ENCODE assay signal across 17 cellular contexts in genomic region chr17:62140836-62141235, GRCh38.
DNase-seq lines count a peak whose midpoint lies in the region; ATAC-seq, FAIRE-seq and TF ChIP-seq lines count a peak whose summit lies in the region.
"Had no signal": no experiment of that assay in that cellular context is flagged by ENCODE, and none has a peak within 500 bp of the region (broad histone marks: within the 10 kb centered on the region; RNA-seq: fewer than 3 reads in every experiment).

No MANE protein-coding gene starts in this region.

- H3K4me2 ChIP-seq in GM23338 = no peak overlapping the region
- H3K4me2 ChIP-seq: hepatocyte had no signal

- 39 to 42% methylated on average over 14 of the region's 14 CpGs for WGBS in pancreas, 2 donors

- 0 out of 2 replicates have a peak, but pooled peaks cover 5% of the 10 kb centered on the region for H3K27me3 ChIP-seq in GM23338 (ENCODE audit: insufficient read depth)
- peaks cover 0 to 4% (median 1%) of the 10 kb centered on the region in 4 donors for H3K27me3 ChIP-seq in pancreas
- H3K27me3 ChIP-seq in MG63 = peaks cover 12% of the 10 kb centered on the region; the same call in 1 of the 2 replicates
- H3K27me3 ChIP-seq: hepatocyte had no signal

- peaks cover 6% of the 10 kb centered on the region for H3K4me1 Mint-ChIP-seq in GM23338

- DNase-seq in GM23338 (ENCODE audit: low spot score) (no peak), RPMI7951 (ENCODE audit: low read depth) (peak; percentile 24), erythroblast (lab: John Stamatoyannopoulos, UW) (peak; percentile 54 to 76), pancreas (peak; percentile 57 to 76 (median 70)), GM19240 (ENCODE audit: insufficient read length, low spot score) (no peak), NOMO-1 (lab: John Stamatoyannopoulos, UW; ENCODE audit: unreplicated experiment in 2 of 2) (no peak), MG63 (no peak)
- DNase-seq: activated CD4-positive, CD25-positive, alpha-beta regulatory T cell; activated T-cell treated with anti-CD3 and anti-CD28 coated beads, Interleukin-2, amount 50 U/mL, for 72 hours; kidney; NCI-H2107; NCI-H774; right cardiac atrium had no signal

- no peak overlapping the region for H3K27ac ChIP-seq in GM23338 (ENCODE audit: low read depth)
- H3K27ac ChIP-seq in pancreas = no peak overlapping the region
- H3K27ac ChIP-seq: hepatocyte, neutrophil had no signal

- no peak overlapping the region for H3K27ac Mint-ChIP-seq in GM23338
- H3K27ac Mint-ChIP-seq: activated T-cell treated with anti-CD3 and anti-CD28 coated beads, Interleukin-2, amount 50 U/mL, for 72 hours had no signal

- no peaks in the 10 kb centered on the region; the same call in 1 of the 3 replicates for H3K9me3 Mint-ChIP-seq in GM23338
- H3K9me3 Mint-ChIP-seq: activated T-cell treated with anti-CD3 and anti-CD28 coated beads, Interleukin-2, amount 50 U/mL, for 72 hours had no signal

- no peak for TF ChIP-seq POLR2A in erythroblast (IDR thresholded peaks at IDR 0.05; ENCODE audit: low read length)

- no peaks in the 10 kb centered on the region for H4K20me1 ChIP-seq in GM23338 (replicated peaks; ENCODE audit: insufficient read depth)

- peaks cover 9% of the 10 kb centered on the region; the same call in 1 of the 2 replicates for H3K9me2 ChIP-seq in GM23338 (ENCODE audit: insufficient read depth)

- H3K9me3 ChIP-seq in pancreas = no peaks in the 10 kb centered on the region
- H3K9me3 ChIP-seq in MG63 = no peaks in the 10 kb centered on the region
- H3K9me3 ChIP-seq: neutrophil had no signal

- TF ChIP-seq CTCF in GM23338 (conservative IDR thresholded peaks at IDR 0.05; ENCODE audit: low read depth in 2 of 2) (no peak), pancreas (IDR thresholded peaks at IDR 0.05) (no peak)

- peaks cover 10% of the 10 kb centered on the region for H3K27me3 Mint-ChIP-seq in GM23338 (ENCODE audit: insufficient read depth, low read depth, poor library complexity)

- H3K4me1 ChIP-seq in GM23338 (ENCODE audit: insufficient read depth) (no peaks in the 10 kb centered on the region), pancreas (no peaks in the 10 kb centered on the region)

- no peaks in the 10 kb centered on the region; the same call in 2 of the 3 replicates for H3K36me3 Mint-ChIP-seq in GM23338 (ENCODE audit: low read depth)

- H3K79me2 ChIP-seq in GM23338 (replicated peaks; ENCODE audit: insufficient read depth) = no peaks in the 10 kb centered on the region
- H3K79me2 ChIP-seq: hepatocyte had no signal

- no peaks in the 10 kb centered on the region for H3F3A ChIP-seq in GM23338 (replicated peaks; ENCODE audit: low read depth)

- no peaks in the 10 kb centered on the region for H3K36me3 ChIP-seq in GM23338 (ENCODE audit: insufficient read depth)
- H3K36me3 ChIP-seq in pancreas = no peaks in the 10 kb centered on the region
- H3K36me3 ChIP-seq in MG63 = no peaks in the 10 kb centered on the region
- H3K36me3 ChIP-seq: neutrophil had no signal

- no peak for ATAC-seq in GM23338
- ATAC-seq in pancreas = peak; percentile 68 to 85 (median 82)
- no peak for ATAC-seq in HG03196 (IDR thresholded peaks at IDR 0.05; ENCODE audit: unreplicated experiment)
- ATAC-seq: activated T-cell treated with anti-CD3 and anti-CD28 coated beads, Interleukin-2, amount 50 U/mL, for 72 hours had no signal

- no peak overlapping the region for H3K4me3 Mint-ChIP-seq in GM23338

- H3K4me3 ChIP-seq in GM23338 (no peak overlapping the region), pancreas (no peak overlapping the region), MG63 (no peak overlapping the region)
- H3K4me3 ChIP-seq: hepatocyte had no signal

- FAIRE-seq in pancreas (lab: Jason Lieb, UNC) = no peak
- FAIRE-seq: bronchial epithelial cell, kidney had no signal

- intact Hi-C loops in pancreas (cut with DNase I) = no loop called here

- H2AFZ ChIP-seq in GM23338 = peak overlapping the region; percentile 47
- H2AFZ ChIP-seq: hepatocyte had no signal

TF ChIP-seq in GM23338, 12 proteins besides CTCF, POLR2A, EP300 and RAD21 (continues in another document):
- no peak for TF ChIP-seq ZNF114 (CRISPR knock-in tag; IDR thresholded peaks at IDR 0.05)
- TF ChIP-seq POLR2AphosphoS5 (IDR thresholded peaks at IDR 0.05; ENCODE audit: low read depth) = no peak
- no peak for TF ChIP-seq NANOG (IDR thresholded peaks at IDR 0.05; ENCODE audit: borderline replicate concordance)
- TF ChIP-seq EZH2phosphoT487 (IDR thresholded peaks at IDR 0.05; ENCODE audit: unreplicated experiment) = no peak
- TF ChIP-seq ZNF331 (CRISPR knock-in tag; IDR thresholded peaks at IDR 0.05; ENCODE audit: low read depth) = no peak
- TF ChIP-seq, protein P1, sequence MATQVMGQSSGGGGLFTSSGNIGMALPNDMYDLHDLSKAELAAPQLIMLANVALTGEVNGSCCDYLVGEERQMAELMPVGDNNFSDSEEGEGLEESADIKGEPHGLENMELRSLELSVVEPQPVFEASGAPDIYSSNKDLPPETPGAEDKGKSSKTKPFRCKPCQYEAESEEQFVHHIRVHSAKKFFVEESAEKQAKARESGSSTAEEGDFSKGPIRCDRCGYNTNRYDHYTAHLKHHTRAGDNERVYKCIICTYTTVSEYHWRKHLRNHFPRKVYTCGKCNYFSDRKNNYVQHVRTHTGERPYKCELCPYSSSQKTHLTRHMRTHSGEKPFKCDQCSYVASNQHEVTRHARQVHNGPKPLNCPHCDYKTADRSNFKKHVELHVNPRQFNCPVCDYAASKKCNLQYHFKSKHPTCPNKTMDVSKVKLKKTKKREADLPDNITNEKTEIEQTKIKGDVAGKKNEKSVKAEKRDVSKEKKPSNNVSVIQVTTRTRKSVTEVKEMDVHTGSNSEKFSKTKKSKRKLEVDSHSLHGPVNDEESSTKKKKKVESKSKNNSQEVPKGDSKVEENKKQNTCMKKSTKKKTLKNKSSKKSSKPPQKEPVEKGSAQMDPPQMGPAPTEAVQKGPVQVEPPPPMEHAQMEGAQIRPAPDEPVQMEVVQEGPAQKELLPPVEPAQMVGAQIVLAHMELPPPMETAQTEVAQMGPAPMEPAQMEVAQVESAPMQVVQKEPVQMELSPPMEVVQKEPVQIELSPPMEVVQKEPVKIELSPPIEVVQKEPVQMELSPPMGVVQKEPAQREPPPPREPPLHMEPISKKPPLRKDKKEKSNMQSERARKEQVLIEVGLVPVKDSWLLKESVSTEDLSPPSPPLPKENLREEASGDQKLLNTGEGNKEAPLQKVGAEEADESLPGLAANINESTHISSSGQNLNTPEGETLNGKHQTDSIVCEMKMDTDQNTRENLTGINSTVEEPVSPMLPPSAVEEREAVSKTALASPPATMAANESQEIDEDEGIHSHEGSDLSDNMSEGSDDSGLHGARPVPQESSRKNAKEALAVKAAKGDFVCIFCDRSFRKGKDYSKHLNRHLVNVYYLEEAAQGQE (IDR thresholded peaks at IDR 0.05; ENCODE audit: unreplicated experiment) = no peak
- TF ChIP-seq CREB1 (CRISPR knock-in tag; IDR thresholded peaks at IDR 0.05; ENCODE audit: low read depth) = no peak
- no peak for TF ChIP-seq JUNB (IDR thresholded peaks at IDR 0.05; ENCODE audit: unreplicated experiment)
- TF ChIP-seq STAT1 (IDR thresholded peaks at IDR 0.05; ENCODE audit: unreplicated experiment) = no peak
- no peak for TF ChIP-seq EZH2 (IDR thresholded peaks at IDR 0.05; ENCODE audit: low read depth, unreplicated experiment)
- TF ChIP-seq ETS1 (IDR thresholded peaks at IDR 0.05) = no peak

Comparison
In these comparisons a context has a peak if more than half of its experiments do, and no peak if none do; other contexts are left out.
1. ATAC-seq: peak in pancreas (4 of 4); none in GM23338 (single experiment) and HG03196 (single experiment).
2. DNase-seq: peak in RPMI7951 (single experiment), erythroblast (2 of 2) and pancreas (6 of 6); none in GM23338 (single experiment), GM19240 (single experiment), NOMO-1 (0 of 2) and MG63 (single experiment).